ENCODE assay signal across 8 cellular contexts in the genomic region with DNA sequence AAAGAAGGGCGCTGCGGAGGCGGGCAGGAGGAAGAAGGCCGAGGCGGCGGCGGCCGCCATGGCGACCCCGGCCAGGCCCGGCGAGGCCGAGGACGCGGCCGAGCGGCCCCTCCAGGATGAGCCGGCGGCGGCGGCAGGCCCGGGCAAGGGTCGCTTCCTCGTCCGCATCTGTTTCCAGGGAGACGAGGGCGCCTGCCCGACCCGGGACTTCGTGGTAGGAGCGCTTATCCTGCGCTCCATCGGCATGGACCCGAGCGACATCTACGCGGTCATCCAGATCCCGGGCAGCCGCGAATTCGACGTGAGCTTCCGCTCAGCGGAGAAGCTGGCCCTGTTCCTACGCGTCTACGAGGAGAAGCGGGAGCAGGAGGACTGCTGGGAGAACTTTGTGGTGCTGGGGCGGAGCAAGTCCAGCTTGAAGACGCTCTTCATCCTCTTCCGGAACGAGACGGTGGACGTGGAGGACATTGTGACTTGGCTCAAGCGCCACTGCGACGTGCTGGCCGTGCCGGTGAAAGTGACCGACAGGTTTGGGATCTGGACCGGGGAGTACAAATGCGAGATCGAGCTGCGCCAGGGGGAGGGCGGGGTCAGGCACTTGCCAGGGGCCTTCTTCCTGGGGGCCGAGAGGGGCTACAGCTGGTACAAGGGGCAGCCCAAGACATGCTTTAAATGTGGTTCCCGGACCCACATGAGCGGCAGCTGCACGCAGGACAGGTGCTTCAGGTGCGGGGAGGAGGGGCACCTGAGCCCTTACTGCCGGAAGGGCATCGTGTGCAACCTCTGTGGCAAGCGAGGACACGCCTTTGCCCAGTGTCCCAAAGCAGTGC. TPM values are rescaled to one million over a fixed set of nuclear protein-coding genes. Genes with fewer than 3 reads are reported as not detected.
DNase-seq lines count a peak whose midpoint lies in the region; ATAC-seq and TF ChIP-seq lines count a peak whose summit lies in the region.

No MANE protein-coding gene starts in this region.

- H3K9me3 ChIP-seq in HUES64 (ENCODE audit: insufficient read depth, low read depth, low read length), result no peaks in the 10 kb centered on the region

- H3K4me1 ChIP-seq in HUES64 (ENCODE audit: insufficient read depth, low read length), result peaks cover 33% of the 10 kb centered on the region

- H3K27ac Mint-ChIP-seq in activated naive CD4-positive, alpha-beta T cell treated with anti-CD3 and anti-CD28 coated beads, Interleukin-2, amount 50 U/mL, for 24 hours, result peak overlapping the region; percentile 97

- 1% methylated on average over 74 of the region's 74 CpGs for WGBS in HUES64

- peaks cover 8% of the 10 kb centered on the region for H3K36me3 Mint-ChIP-seq in activated naive CD4-positive, alpha-beta T cell treated with anti-CD3 and anti-CD28 coated beads, Interleukin-2, amount 50 U/mL, for 24 hours

- H3K27me3 ChIP-seq in HUES64 (ENCODE audit: insufficient read depth, low read length), result peaks cover 24% of the 10 kb centered on the region

- no peaks in the 10 kb centered on the region for H3K27me3 Mint-ChIP-seq in activated naive CD4-positive, alpha-beta T cell treated with anti-CD3 and anti-CD28 coated beads, Interleukin-2, amount 50 U/mL, for 24 hours

- H3K4me1 Mint-ChIP-seq in activated naive CD4-positive, alpha-beta T cell treated with anti-CD3 and anti-CD28 coated beads, Interleukin-2, amount 50 U/mL, for 24 hours, result peaks cover 39% of the 10 kb centered on the region

- H3K9ac ChIP-seq in HUES64 (ENCODE audit: low read depth, low read length), result peak overlapping the region; percentile 93

- peak; percentile 24 for ATAC-seq in GM21515 (IDR thresholded peaks at IDR 0.05; ENCODE audit: unreplicated experiment)
- ATAC-seq in omental fat pad (ENCODE audit: low FRiP score), result peak; percentile 3

- peak overlapping the region; percentile 91 for H3K4me3 Mint-ChIP-seq in activated naive CD4-positive, alpha-beta T cell treated with anti-CD3 and anti-CD28 coated beads, Interleukin-2, amount 50 U/mL, for 24 hours

- no peaks in the 10 kb centered on the region for H3K9me3 Mint-ChIP-seq in activated naive CD4-positive, alpha-beta T cell treated with anti-CD3 and anti-CD28 coated beads, Interleukin-2, amount 50 U/mL, for 24 hours

- no peak for TF ChIP-seq CTCF in omental fat pad (IDR thresholded peaks at IDR 0.05)

- peak; percentile 94 for DNase-seq in DMS53 (lab: John Stamatoyannopoulos, UW)
- DNase-seq in RPMI8226, result peak; percentile 92
- peak; percentile 13 to 75 (median 50) for DNase-seq in head of caudate nucleus
- DNase-seq in omental fat pad (ENCODE audit: low spot score), result no peak
- DNase-seq in ureter (ENCODE audit: low spot score), result peak; percentile 80

- intact Hi-C loops in head of caudate nucleus (cut with DNase I), result no loop called here

- no peaks in the 10 kb centered on the region for H3K36me3 ChIP-seq in HUES64 (ENCODE audit: insufficient read depth, low read length)

- peak overlapping the region; percentile 87 for H3K27ac ChIP-seq in HUES64 (ENCODE audit: low read depth, low read length)

- H3K4me3 ChIP-seq in HUES64 (ENCODE audit: low read length), result peak overlapping the region; percentile 98

RNA-seq across cellular contexts. Expression of a gene that starts 0.8 kb away (rescaled TPM):
- polyA plus RNA-seq in HUES64 (2013, experiment 1 of 2), result 37.7 TPM
- 40.1 TPM for polyA plus RNA-seq in HUES64 (2013, experiment 2 of 2)
- 10 to 100 TPM; 10.5 to 20.1 (median 12.6) TPM for total RNA-seq in omental fat pad
- 16.0 TPM for total RNA-seq in ureter

RNA-seq across cellular contexts. Expression of a gene that starts 7.6 kb away (rescaled TPM):
- 18.6 TPM for polyA plus RNA-seq in HUES64 (2013, experiment 1 of 2)
- polyA plus RNA-seq in HUES64 (2013, experiment 2 of 2), result 25.0 TPM
- total RNA-seq in omental fat pad (1 to 10 TPM; 1.4 to 3.0 (median 1.9) TPM), ureter (10.4 TPM)

RNA-seq across cellular contexts. Expression of a gene that starts 27.2 kb away (rescaled TPM):
- polyA plus RNA-seq in HUES64 (2013, experiment 1 of 2), result 35.8 TPM
- 40.8 TPM for polyA plus RNA-seq in HUES64 (2013, experiment 2 of 2)
- 1 to 10 TPM; 2.0 to 3.3 (median 2.5) TPM for total RNA-seq in omental fat pad
- total RNA-seq in ureter, result 7.4 TPM

RNA-seq across cellular contexts. Expression of a gene that starts 40.6 kb away (rescaled TPM):
- polyA plus RNA-seq in HUES64 (2013, experiment 1 of 2), result not detected
- polyA plus RNA-seq in HUES64 (2013, experiment 2 of 2), result not detected
- total RNA-seq in omental fat pad, result 1 to 10 TPM; 1.5 to 9.2 (median 2.0) TPM
- total RNA-seq in ureter, result not detected

RNA-seq across cellular contexts. Expression of a gene that starts 48.8 kb away (rescaled TPM):
- 20.6 TPM for polyA plus RNA-seq in HUES64 (2013, experiment 1 of 2)
- polyA plus RNA-seq in HUES64 (2013, experiment 2 of 2), result 23.5 TPM
- total RNA-seq in omental fat pad (10 to 100 TPM; 12.6 to 19.1 (median 15.8) TPM), ureter (31.4 TPM)
